ENCODE assay signal across 9 cellular contexts in genomic region chr9:93091453-93092081, GRCh38. TPM values are rescaled to one million over a fixed set of nuclear protein-coding genes. Genes with fewer than 3 reads are reported as not detected.
A peak's percentile ranks its signal among the peaks of the same experiment; 100 is the strongest.
DNase-seq lines count a peak whose midpoint lies in the region; ATAC-seq and TF ChIP-seq lines count a peak whose summit lies in the region.
"Had no signal": no experiment of that assay in that cellular context is flagged by ENCODE, and none has a peak within 500 bp of the region (broad histone marks: within the 10 kb centered on the region; RNA-seq: fewer than 3 reads in every experiment).

No MANE protein-coding gene starts in this region.

- peaks cover 4% of the 10 kb centered on the region for H3K79me2 ChIP-seq in PC-3 (ENCODE audit: low read length)

- POLR2A ChIA-PET in PC-3 (lab: Charles Lee; ENCODE audit: unreplicated experiment), result interaction anchor here (0.7 kb wide), 1 partner anchor 42 kb away, joined by 4 read pairs; the partner anchor contains the start of gene NINJ1
- POLR2A ChIA-PET in naive thymus-derived CD4-positive, alpha-beta T cell (lab: Charles Lee), result interaction anchor here (0.5 to 2.5 kb wide), 6 partner anchors 9 to 80 kb away, joined by 3 to 16 read pairs (median 5); no protein-coding TSS in a partner anchor

- H3K4me1 Mint-ChIP-seq in naive thymus-derived CD4-positive, alpha-beta T cell, result peaks cover 30 to 63% (median 59%) of the 10 kb centered on the region in 7 donors

- H3K27ac Mint-ChIP-seq in naive thymus-derived CD4-positive, alpha-beta T cell, result peak overlapping the region; percentile 87 to 99 (median 95)

- H3K36me3 ChIP-seq in PC-3 (ENCODE audit: low read depth, low read length) (no peaks in the 10 kb centered on the region), adrenal gland (replicated peaks in 1 of 2) (no peaks in the 10 kb centered on the region)
- H3K36me3 ChIP-seq in naive thymus-derived CD4-positive, alpha-beta T cell (ENCODE audit: control insufficient read depth in 2 of 3, insufficient read depth in 3 of 3, low read length in 3 of 3), result peaks cover 0 to 19% (median 6%) of the 10 kb centered on the region in 3 experiments
- H3K36me3 ChIP-seq: tibial artery had no signal

- H3K27ac ChIP-seq in PC-3 (ENCODE audit: low read length) (peak overlapping the region; percentile 32), adrenal gland (no peak overlapping the region)
- H3K27ac ChIP-seq in naive thymus-derived CD4-positive, alpha-beta T cell (ENCODE audit: low read depth, low read length), result peak overlapping the region; percentile 43
- H3K27ac ChIP-seq: tibial artery had no signal

- no peak for TF ChIP-seq CTCF in PC-3 (conservative IDR thresholded peaks at IDR 0.05; ENCODE audit: low read depth, low read length)
- TF ChIP-seq CTCF in adrenal gland (IDR thresholded peaks at IDR 0.05), result no peak

- H3K4me3 ChIP-seq in PC-3 (ENCODE audit: low read length) (no peak overlapping the region), adrenal gland (no peak overlapping the region)
- no peak overlapping the region for H3K4me3 ChIP-seq in naive thymus-derived CD4-positive, alpha-beta T cell (ENCODE audit: low read length)
- H3K4me3 ChIP-seq: tibial artery had no signal

- H3K9me3 Mint-ChIP-seq in naive thymus-derived CD4-positive, alpha-beta T cell, result peaks cover 0 to 16% (median 0%) of the 10 kb centered on the region in 11 donors

- ATAC-seq in PC-3 (0 out of 2 replicates have a peak, but pooled peaks have one; percentile 3), HG03196 (IDR thresholded peaks at IDR 0.05; ENCODE audit: unreplicated experiment) (no peak), GM21367 (IDR thresholded peaks at IDR 0.05; ENCODE audit: unreplicated experiment) (no peak), HG02870 (IDR thresholded peaks at IDR 0.05; ENCODE audit: unreplicated experiment) (no peak)
- ATAC-seq in naive thymus-derived CD4-positive, alpha-beta T cell, result no peak

- no peaks in the 10 kb centered on the region for H3F3A ChIP-seq in PC-3 (ENCODE audit: low read length, unreplicated experiment)

- no peaks in the 10 kb centered on the region for H3K27me3 ChIP-seq in PC-3 (ENCODE audit: low read length)
- no peaks in the 10 kb centered on the region for H3K27me3 ChIP-seq in adrenal gland
- H3K27me3 ChIP-seq in naive thymus-derived CD4-positive, alpha-beta T cell (ENCODE audit: control insufficient read depth in 2 of 2, insufficient read depth in 2 of 2, low read length in 2 of 2), result no peaks in the 10 kb centered on the region
- H3K27me3 ChIP-seq: tibial artery had no signal

- no peak for TF ChIP-seq POLR2A in adrenal gland (IDR thresholded peaks at IDR 0.05)

- peaks cover 2 to 49% (median 11%) of the 10 kb centered on the region in 5 donors for H3K36me3 Mint-ChIP-seq in naive thymus-derived CD4-positive, alpha-beta T cell

- H3K4me1 ChIP-seq in PC-3 (ENCODE audit: insufficient read depth, low read length) (peaks cover 5% of the 10 kb centered on the region; the same call in 1 of the 2 replicates), adrenal gland (replicated peaks in 1 of 2) (peaks cover 17 to 26% of the 10 kb centered on the region in 2 donors)
- peaks cover 23 to 25% of the 10 kb centered on the region in 2 donors for H3K4me1 ChIP-seq in naive thymus-derived CD4-positive, alpha-beta T cell (ENCODE audit: control insufficient read depth in 2 of 2, insufficient read depth in 2 of 2, low read length in 2 of 2)

- no peak overlapping the region for H3K9ac ChIP-seq in PC-3 (ENCODE audit: low read length)

- H3K4me3 Mint-ChIP-seq in naive thymus-derived CD4-positive, alpha-beta T cell, result peak overlapping the region in 2 of 10 donors; percentile 19 to 42

- no peak overlapping the region for H3K4me2 ChIP-seq in PC-3 (ENCODE audit: low read length)

- H3K9me3 ChIP-seq in PC-3 (ENCODE audit: low read length) (0 out of 2 replicates have a peak, but pooled peaks cover 3% of the 10 kb centered on the region), adrenal gland (replicated peaks in 1 of 3) (peaks cover 0 to 4% (median 0%) of the 10 kb centered on the region in 3 donors)
- no peaks in the 10 kb centered on the region for H3K9me3 ChIP-seq in naive thymus-derived CD4-positive, alpha-beta T cell (ENCODE audit: control insufficient read depth in 2 of 3, low read length in 3 of 3)

- no TSS peak for BruUV-seq in PC-3 (replicated peaks; lab: Mats Ljungman, UMichigan)

- 66 to 72% (median 68%) methylated on average over 3 of the region's 3 CpGs for WGBS in adrenal gland, 4 donors

- H4K20me1 ChIP-seq in PC-3 (ENCODE audit: low read length), result no peaks in the 10 kb centered on the region

- intact Hi-C loops in PC-3 (cut with micrococcal nuclease), result loop anchor here (10.0 kb wide), 1 partner anchor 217 kb away; the partner anchor contains the start of gene ZNF484
- intact Hi-C loops in adrenal gland (cut with DNase I), result no loop called here
- intact Hi-C loops in naive thymus-derived CD4-positive, alpha-beta T cell (cut with micrococcal nuclease), result loop anchor here in 1 of 2 donors (10.0 kb wide), 1 partner anchor 767 kb away; the partner anchor contains the start of genes CENPP and NOL8

- in situ Hi-C loops in Caki2 (cut with HindIII; ENCODE audit: low pct_unique_long_range_greater_than_20kb, low sequenced_read_pairs), result no loop called here

- H3K9me2 ChIP-seq in PC-3 (replicated peaks; ENCODE audit: low read length), result no peaks in the 10 kb centered on the region

- no peak overlapping the region for H2AFZ ChIP-seq in PC-3 (ENCODE audit: low read length)

- no peaks in the 10 kb centered on the region for H3K27me3 Mint-ChIP-seq in naive thymus-derived CD4-positive, alpha-beta T cell

- CTCF ChIA-PET in PC-3 (lab: Charles Lee), result no interaction called here
- CTCF ChIA-PET in naive thymus-derived CD4-positive, alpha-beta T cell (lab: Charles Lee), result interaction anchor here (0.6 to 1.1 kb wide), 2 partner anchors 63 to 89 kb away, joined by 3 read pairs; no protein-coding TSS in a partner anchor

- DNase-seq in Caki2 (ENCODE audit: low read depth) (peak; percentile 81), PC-3 (peak; percentile 78), adrenal gland (peak in 6 of 7 donors; percentile 64 to 83 (median 75)), NCI-H524 treated with DMSO at 0.1 percent for 48 hours (lab: John Stamatoyannopoulos, UW) (no peak)
- DNase-seq in naive thymus-derived CD4-positive, alpha-beta T cell, result peak in 1 of 9 donors; percentile 50

RNA-seq across cellular contexts. Expression of gene CARD19, which starts 4.5 kb away (rescaled TPM):
- 83.8 and 92.5 TPM in 2 replicates for total RNA-seq in Caki2 (2014; rRNA removed; shearing (Covaris generic); ENCODE audit: low replicate concordance)
- total RNA-seq in PC-3 (2014; rRNA removed), result 68.6 and 86.0 TPM in 2 replicates
- 10 to 100 TPM; 29.7 to 75.0 (median 39.2) TPM for total RNA-seq in adrenal gland
- 10 to 100 TPM; 10.7 to 69.1 (median 68.4) TPM for polyA plus RNA-seq in adrenal gland
- total RNA-seq in naive thymus-derived CD4-positive, alpha-beta T cell, result 10 to 100 TPM; 43.0 to 90.0 (median 54.1) TPM
- polyA plus RNA-seq in naive thymus-derived CD4-positive, alpha-beta T cell, result 10 to 100 TPM; 59.2 to 75.6 TPM

RNA-seq across cellular contexts. Expression of gene SUSD3, which starts 33.1 kb away (rescaled TPM):
- total RNA-seq in Caki2 (2014; rRNA removed; shearing (Covaris generic); ENCODE audit: low replicate concordance), result not detected in 2 replicates
- 12.7 and 13.4 TPM in 2 replicates for total RNA-seq in PC-3 (2014; rRNA removed)
- 1 to 10 TPM; 1.4 to 4.9 (median 3.3) TPM for total RNA-seq in adrenal gland
- polyA plus RNA-seq in adrenal gland, result 1 to 10 TPM in 2 of 3 donors, under 1 TPM in 1; 0.60 to 1.7 (median 1.1) TPM
- 10 to 100 TPM; 62.8 to 83.5 (median 68.7) TPM for total RNA-seq in naive thymus-derived CD4-positive, alpha-beta T cell
- 100 to 1,000 TPM; 186 to 315 TPM for polyA plus RNA-seq in naive thymus-derived CD4-positive, alpha-beta T cell

RNA-seq across cellular contexts. Expression of gene NINJ1, which starts 42.5 kb away (rescaled TPM):
- total RNA-seq in Caki2 (2014; rRNA removed; shearing (Covaris generic); ENCODE audit: low replicate concordance), result 53.5 and 59.9 TPM in 2 replicates
- total RNA-seq in PC-3 (2014; rRNA removed) (28.8 and 30.5 TPM in 2 replicates), adrenal gland (100 to 1,000 TPM; 122 to 339 (median 181) TPM)
- polyA plus RNA-seq in adrenal gland, result 100 to 1,000 TPM in 2 of 3 donors, 10 to 100 TPM in 1; 31.1 to 135 (median 101) TPM
- 100 to 1,000 TPM in 2 of 5 experiments, 10 to 100 TPM in 3; 30.7 to 163 (median 64.7) TPM for total RNA-seq in naive thymus-derived CD4-positive, alpha-beta T cell
- polyA plus RNA-seq in naive thymus-derived CD4-positive, alpha-beta T cell, result 100 to 1,000 TPM; 113 to 133 TPM

Comparison
In these comparisons a context has a peak if more than half of its experiments do, and no peak if none do; other contexts are left out.
1. H3K27ac ChIP-seq: peak in PC-3 (single experiment) and naive thymus-derived CD4-positive, alpha-beta T cell (single experiment); none in adrenal gland (0 of 5).